In genomic region chr16:7449808-7450207, GRCh38 we compare ENCODE assay signal across 8 cellular contexts.
"Had no signal": no experiment of that assay in that cellular context is flagged by ENCODE, and none has a peak within 500 bp of the region (broad histone marks: within the 10 kb centered on the region; RNA-seq: fewer than 3 reads in every experiment).

No MANE protein-coding gene starts in this region.

- H3K4me3 ChIP-seq: GM23338, HAP-1, K562 had no signal

- H3K27ac Mint-ChIP-seq: GM23338, HFFc6 had no signal

- H3K4me3 Mint-ChIP-seq: GM23338, HFFc6 had no signal

- H3K9me3 ChIP-seq: HAP-1 had no signal

- H3K4me1 ChIP-seq: HAP-1 had no signal

- DNase-seq: H7, HFFc6, IMR-90 had no signal

- FAIRE-seq: HTR-8/SVneo, K562 had no signal

- ATAC-seq: GM23338, HCT116, K562 had no signal

- H2AFZ ChIP-seq: GM23338 had no signal

- H3K36me3 ChIP-seq: HAP-1 had no signal

- H3K4me2 ChIP-seq: GM23338 had no signal
